In genomic region chr1:9193226-9193625, GRCh38 we compare ENCODE assay signal across 11 cellular contexts.
"Had no signal": no experiment of that assay in that cellular context is flagged by ENCODE, and none has a peak within 500 bp of the region (broad histone marks: within the 10 kb centered on the region; RNA-seq: fewer than 3 reads in every experiment).

No MANE protein-coding gene starts in this region.

- DNase-seq: activated CD4-positive, alpha-beta T cell treated with anti-CD3 and anti-CD28 coated beads, Interleukin-2, amount 50 U/mL, for 1 hour; activated CD4-positive, CD25-positive, alpha-beta regulatory T cell; activated effector memory CD4-positive, alpha-beta T cell treated with Interleukin-2 at 50 U/mL for 16 hours; gastrocnemius medialis; kidney glomerular epithelial cell; T-helper 2 cell had no signal

- H3K79me2 ChIP-seq: parathyroid adenoma had no signal

- H2AFZ ChIP-seq: parathyroid adenoma had no signal

- H3K27me3 ChIP-seq: brain microvascular endothelial cell, vagina had no signal

- H3K9me3 ChIP-seq: gastrocnemius medialis, tibial nerve, vagina had no signal

- ATAC-seq: gastrocnemius medialis had no signal

- H3K9ac ChIP-seq: parathyroid adenoma had no signal

- H3K4me1 ChIP-seq: parathyroid adenoma had no signal

- H3K27ac ChIP-seq: brain microvascular endothelial cell, gastrocnemius medialis, parathyroid adenoma, skin epidermis, tibial nerve, vagina had no signal

- H3K36me3 ChIP-seq: gastrocnemius medialis, tibial nerve, vagina had no signal

- H3K4me3 ChIP-seq: gastrocnemius medialis, skin epidermis, tibial nerve, vagina had no signal
